In genomic region chr9:33827285-33827684, GRCh38 we compare ENCODE assay signal across 1 cellular context. TPM values are rescaled to one million over a fixed set of nuclear protein-coding genes. Genes with fewer than 3 reads are reported as not detected.
"Had no signal": no experiment of that assay in that cellular context is flagged by ENCODE, and none has a peak within 500 bp of the region (broad histone marks: within the 10 kb centered on the region; RNA-seq: fewer than 3 reads in every experiment).

No MANE protein-coding gene starts in this region.

RNA-seq across cellular contexts. Expression of gene PRSS3, which starts 31.9 kb away (rescaled TPM):
- polyA plus RNA-seq: IgD-negative memory B cell had no signal
